1 cellular context compared by ENCODE assay signal in the genomic region with DNA sequence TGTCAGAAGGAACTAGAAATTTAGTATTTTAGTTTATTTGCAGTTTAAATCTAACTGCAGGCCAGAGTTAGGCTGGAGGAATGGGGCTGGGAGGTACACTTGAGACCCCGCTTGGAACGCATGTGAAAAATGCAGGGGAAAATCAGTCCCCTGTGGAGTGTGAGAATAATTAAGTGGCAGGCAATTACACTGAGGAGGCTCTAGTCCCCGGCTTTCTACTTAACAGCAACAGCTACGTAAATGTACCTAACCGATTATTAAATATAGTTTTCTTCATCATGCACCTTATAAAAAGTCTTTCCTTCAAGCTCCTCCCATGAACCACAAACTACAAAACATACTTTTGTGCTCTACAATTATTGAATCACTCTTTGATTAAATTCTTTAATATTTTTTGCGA.
TF ChIP-seq lines count a peak whose summit lies in the region.

No MANE protein-coding gene starts in this region.

TF ChIP-seq in SK-N-SH, 30 proteins besides CTCF, POLR2A, EP300 and RAD21 (continued from another document):
- TF ChIP-seq, protein P1, sequence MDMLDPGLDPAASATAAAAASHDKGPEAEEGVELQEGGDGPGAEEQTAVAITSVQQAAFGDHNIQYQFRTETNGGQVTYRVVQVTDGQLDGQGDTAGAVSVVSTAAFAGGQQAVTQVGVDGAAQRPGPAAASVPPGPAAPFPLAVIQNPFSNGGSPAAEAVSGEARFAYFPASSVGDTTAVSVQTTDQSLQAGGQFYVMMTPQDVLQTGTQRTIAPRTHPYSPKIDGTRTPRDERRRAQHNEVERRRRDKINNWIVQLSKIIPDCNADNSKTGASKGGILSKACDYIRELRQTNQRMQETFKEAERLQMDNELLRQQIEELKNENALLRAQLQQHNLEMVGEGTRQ (IDR thresholded peaks at IDR 0.05; ENCODE audit: borderline replicate concordance, low read depth, low read length), result no peak
- TF ChIP-seq FOXM1 (IDR thresholded peaks at IDR 0.05; ENCODE audit: low read depth) (no peak), SIN3A (IDR thresholded peaks at IDR 0.05; ENCODE audit: borderline replicate concordance, low read depth, low read length) (no peak), FOXJ3 (CRISPR knock-in tag; IDR thresholded peaks at IDR 0.05) (no peak), EZH2phosphoT487 (IDR thresholded peaks at IDR 0.05; ENCODE audit: borderline replicate concordance, low read depth) (no peak), USF1 (IDR thresholded peaks at IDR 0.05; ENCODE audit: borderline replicate concordance, low read depth) (no peak), TEAD4 (IDR thresholded peaks at IDR 0.05; ENCODE audit: borderline replicate concordance, insufficient read depth) (no peak), PBX3 (IDR thresholded peaks at IDR 0.05) (no peak), FOSL2 (IDR thresholded peaks at IDR 0.05; ENCODE audit: borderline replicate concordance, low read depth) (no peak), YY1 (IDR thresholded peaks at IDR 0.05; ENCODE audit: low read depth) (no peak), JUND (IDR thresholded peaks at IDR 0.05) (no peak), IRF3 (IDR thresholded peaks at IDR 0.05; ENCODE audit: low read depth, low read length) (no peak), SMC3 (IDR thresholded peaks at IDR 0.05; ENCODE audit: low read depth, low read length) (no peak), NRF1 (IDR thresholded peaks at IDR 0.05; ENCODE audit: low read depth, low read length) (no peak)
- TF ChIP-seq, protein P2, sequence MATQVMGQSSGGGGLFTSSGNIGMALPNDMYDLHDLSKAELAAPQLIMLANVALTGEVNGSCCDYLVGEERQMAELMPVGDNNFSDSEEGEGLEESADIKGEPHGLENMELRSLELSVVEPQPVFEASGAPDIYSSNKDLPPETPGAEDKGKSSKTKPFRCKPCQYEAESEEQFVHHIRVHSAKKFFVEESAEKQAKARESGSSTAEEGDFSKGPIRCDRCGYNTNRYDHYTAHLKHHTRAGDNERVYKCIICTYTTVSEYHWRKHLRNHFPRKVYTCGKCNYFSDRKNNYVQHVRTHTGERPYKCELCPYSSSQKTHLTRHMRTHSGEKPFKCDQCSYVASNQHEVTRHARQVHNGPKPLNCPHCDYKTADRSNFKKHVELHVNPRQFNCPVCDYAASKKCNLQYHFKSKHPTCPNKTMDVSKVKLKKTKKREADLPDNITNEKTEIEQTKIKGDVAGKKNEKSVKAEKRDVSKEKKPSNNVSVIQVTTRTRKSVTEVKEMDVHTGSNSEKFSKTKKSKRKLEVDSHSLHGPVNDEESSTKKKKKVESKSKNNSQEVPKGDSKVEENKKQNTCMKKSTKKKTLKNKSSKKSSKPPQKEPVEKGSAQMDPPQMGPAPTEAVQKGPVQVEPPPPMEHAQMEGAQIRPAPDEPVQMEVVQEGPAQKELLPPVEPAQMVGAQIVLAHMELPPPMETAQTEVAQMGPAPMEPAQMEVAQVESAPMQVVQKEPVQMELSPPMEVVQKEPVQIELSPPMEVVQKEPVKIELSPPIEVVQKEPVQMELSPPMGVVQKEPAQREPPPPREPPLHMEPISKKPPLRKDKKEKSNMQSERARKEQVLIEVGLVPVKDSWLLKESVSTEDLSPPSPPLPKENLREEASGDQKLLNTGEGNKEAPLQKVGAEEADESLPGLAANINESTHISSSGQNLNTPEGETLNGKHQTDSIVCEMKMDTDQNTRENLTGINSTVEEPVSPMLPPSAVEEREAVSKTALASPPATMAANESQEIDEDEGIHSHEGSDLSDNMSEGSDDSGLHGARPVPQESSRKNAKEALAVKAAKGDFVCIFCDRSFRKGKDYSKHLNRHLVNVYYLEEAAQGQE (IDR thresholded peaks at IDR 0.05; ENCODE audit: low read depth, low read length), result no peak
